16 cellular contexts compared by ENCODE assay signal in the genomic region with DNA sequence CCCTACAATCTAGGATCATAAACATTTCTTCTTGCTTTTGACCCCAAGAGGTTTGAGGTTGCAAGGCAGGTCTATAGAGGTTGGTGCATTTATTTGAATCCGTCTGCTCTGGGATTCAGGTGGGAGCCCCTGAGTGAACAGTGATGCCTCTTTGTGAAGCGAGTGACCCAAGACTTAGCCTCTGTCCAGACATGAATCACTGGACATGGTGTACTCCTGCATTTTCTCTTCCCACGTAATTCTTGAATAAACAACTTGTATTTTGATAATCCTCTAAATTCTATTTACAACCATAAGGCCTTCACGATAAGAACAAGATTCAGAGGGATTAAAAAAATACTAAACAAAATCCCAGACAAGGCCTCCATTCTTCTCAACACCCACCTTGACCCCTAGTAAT.
DNase-seq lines count a peak whose midpoint lies in the region; ATAC-seq and TF ChIP-seq lines count a peak whose summit lies in the region.
"Had no signal": no experiment of that assay in that cellular context is flagged by ENCODE, and none has a peak within 500 bp of the region (broad histone marks: within the 10 kb centered on the region; RNA-seq: fewer than 3 reads in every experiment).

No MANE protein-coding gene starts in this region.

- DNase-seq in LHCN-M2 (ENCODE audit: low read depth): peak; percentile 15
- DNase-seq in choroid plexus epithelial cell (ENCODE audit: low read depth): peak; percentile 32
- DNase-seq in naive thymus-derived CD8-positive, alpha-beta T cell: no peak
- no peak for DNase-seq in DMS 273 (lab: John Stamatoyannopoulos, UW; ENCODE audit: unreplicated experiment)
- DNase-seq in NCI-H446 treated with DMSO at 0.1 percent for 48 hours (lab: John Stamatoyannopoulos, UW): no peak
- DNase-seq in GM20000 (ENCODE audit: low spot score): no peak
- DNase-seq: C1 segment of cervical spinal cord, H9, KBM-7, MG63, NCI-H2029 treated with DMSO at 0.1 percent for 48 hours, NCI-H526 treated with DMSO at 0.1 percent for 48 hours, SHP77 had no signal

- H3K27ac Mint-ChIP-seq in naive thymus-derived CD8-positive, alpha-beta T cell: peak overlapping the region in 8 of 10 donors; percentile 92 to 99 (median 98)
- H3K27ac Mint-ChIP-seq: GM23338, H9 had no signal

- H3K27me3 Mint-ChIP-seq in naive thymus-derived CD8-positive, alpha-beta T cell: no peaks in the 10 kb centered on the region

- H3K9me3 Mint-ChIP-seq in naive thymus-derived CD8-positive, alpha-beta T cell: peaks cover 0 to 7% (median 0%) of the 10 kb centered on the region in 9 donors
- H3K9me3 Mint-ChIP-seq: GM23338, H9 had no signal

- no peak overlapping the region for H3K4me3 ChIP-seq in choroid plexus epithelial cell (ENCODE audit: low read depth, low read length)
- H3K4me3 ChIP-seq: GM23338, MG63 had no signal

- POLR2A ChIA-PET in naive thymus-derived CD8-positive, alpha-beta T cell (lab: Charles Lee): no interaction called here

- H3K4me3 Mint-ChIP-seq in naive thymus-derived CD8-positive, alpha-beta T cell: peak overlapping the region in 1 of 10 donors; percentile 63
- H3K4me3 Mint-ChIP-seq: GM23338, H9 had no signal

- H3K36me3 Mint-ChIP-seq in naive thymus-derived CD8-positive, alpha-beta T cell: peaks cover 0 to 11% (median 0%) of the 10 kb centered on the region in 3 donors

- no peak for TF ChIP-seq CTCF in choroid plexus epithelial cell (conservative IDR thresholded peaks at IDR 0.05; ENCODE audit: low read depth, low read length)
- TF ChIP-seq CTCF in GM20000 (IDR thresholded peaks at IDR 0.05; ENCODE audit: extremely low read depth, missing control alignments): no peak

- no peak for ATAC-seq in naive thymus-derived CD8-positive, alpha-beta T cell
- ATAC-seq in GM19023 (IDR thresholded peaks at IDR 0.05; ENCODE audit: unreplicated experiment): no peak
- ATAC-seq: GM23338, Panc1 had no signal

- peaks cover 29 to 58% (median 45%) of the 10 kb centered on the region in 4 donors for H3K4me1 Mint-ChIP-seq in naive thymus-derived CD8-positive, alpha-beta T cell

Comparison
In these comparisons a context has a peak if more than half of its experiments do, and no peak if none do; other contexts are left out.
1. DNase-seq: peak in LHCN-M2 (single experiment) and choroid plexus epithelial cell (single experiment); none in naive thymus-derived CD8-positive, alpha-beta T cell (0 of 10), DMS 273 (single experiment), NCI-H446 treated with DMSO at 0.1 percent for 48 hours (single experiment) and GM20000 (single experiment).